25 cellular contexts compared by ENCODE assay signal in the genomic region with DNA sequence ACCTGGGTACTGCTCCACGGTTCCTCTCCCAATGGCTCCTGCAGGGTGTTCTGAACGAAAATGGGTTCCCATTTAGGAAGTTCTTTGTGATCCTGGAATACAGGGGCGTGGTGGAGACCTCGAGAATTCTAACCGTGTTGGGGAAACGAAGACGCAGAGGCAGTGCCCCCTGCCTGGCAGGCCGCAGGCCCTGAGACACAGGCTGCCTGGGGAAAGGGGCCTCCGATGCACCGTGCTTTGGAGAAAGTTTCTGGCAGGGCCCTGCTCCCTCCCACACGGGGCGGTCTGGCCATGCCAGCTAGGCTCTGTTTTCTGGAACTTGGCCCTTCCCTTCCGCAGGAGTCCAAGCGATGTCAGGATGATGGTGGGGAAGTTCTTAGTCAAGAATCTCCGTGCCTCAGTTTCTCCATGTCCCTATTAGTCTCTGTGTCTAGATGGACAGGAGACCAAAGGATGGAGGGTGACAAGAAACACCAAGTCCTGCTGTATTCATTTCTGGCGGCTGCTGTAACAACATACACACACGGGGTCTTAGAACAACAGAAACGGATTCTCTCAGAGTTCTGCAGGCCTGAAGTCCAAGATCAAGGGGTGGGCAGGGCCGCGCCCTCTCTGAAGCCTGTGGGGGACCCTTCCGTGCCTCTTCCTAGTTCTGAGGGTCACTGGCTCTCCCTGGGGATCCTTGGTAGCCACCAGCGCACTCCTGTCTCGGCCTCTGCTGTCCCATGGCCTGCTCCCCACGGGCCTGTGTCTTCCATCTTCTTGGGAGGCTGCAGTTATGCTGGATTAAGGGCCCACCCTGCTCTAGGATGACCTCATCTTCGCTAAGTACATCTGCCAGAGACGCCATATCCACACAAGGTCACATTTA.
"Had no signal": no experiment of that assay in that cellular context is flagged by ENCODE, and none has a peak within 500 bp of the region (broad histone marks: within the 10 kb centered on the region; RNA-seq: fewer than 3 reads in every experiment).

No MANE protein-coding gene starts in this region.

- H3K27me3 ChIP-seq: esophagus squamous epithelium, heart right ventricle, ovary, tibial nerve had no signal

- H3K27me3 Mint-ChIP-seq: activated CD4-positive, alpha-beta T cell treated with anti-CD3 and anti-CD28 coated beads for 36 hours; activated CD8-positive, alpha-beta memory T cell treated with anti-CD3 and anti-CD28 coated beads, Interleukin-2, amount 10 ng/mL, durations not matched to agents 7 days and 5 days; naive B cell; T-cell had no signal

- H3K36me3 Mint-ChIP-seq: activated CD8-positive, alpha-beta memory T cell treated with anti-CD3 and anti-CD28 coated beads, Interleukin-2, amount 10 ng/mL, durations not matched to agents 7 days and 5 days; naive B cell had no signal

- H3K9me3 ChIP-seq: esophagus squamous epithelium, heart right ventricle, ovary, prostate gland, tibial nerve had no signal

- DNase-seq: activated CD4-positive, alpha-beta T cell treated with anti-CD3 and anti-CD28 coated beads for 36 hours; activated CD4-positive, CD25-positive, alpha-beta regulatory T cell; activated CD8-positive, alpha-beta memory T cell treated with anti-CD3 and anti-CD28 coated beads, Interleukin-2, amount 10 ng/mL, durations not matched to agents 7 days and 5 days; activated CD8-positive, alpha-beta T cell treated with anti-CD3 and anti-CD28 coated beads, Interleukin-2, amount 10 ng/mL, durations not matched to agents 7 days and 5 days; activated gamma-delta T cell treated with Interleukin-2 at 50 U/mL for 16 hours; activated naive CD4-positive, alpha-beta T cell treated with anti-CD3 and anti-CD28 coated beads, Interleukin-2, amount 50 U/mL, for 16 hours; amniotic stem cell; central memory CD4-positive, alpha-beta T cell; dermis blood vessel endothelial cell; effector CD4-positive, alpha-beta T cell; esophagus squamous epithelium; foreskin melanocyte; naive B cell; nephron progenitor cell; retina; stimulated activated CD4-positive, alpha-beta T cell treated with anti-CD3 and anti-CD28 coated beads, Interleukin-1b, Interleukin-23, amount 100 ng/mL, for 48 hours; stimulated activated naive CD4-positive, alpha-beta T cell treated with Interleukin-2 at 50 U/mL for 16 hours; T-cell had no signal

- H3K4me3 Mint-ChIP-seq: activated CD4-positive, alpha-beta T cell treated with anti-CD3 and anti-CD28 coated beads for 36 hours; activated CD8-positive, alpha-beta memory T cell treated with anti-CD3 and anti-CD28 coated beads, Interleukin-2, amount 10 ng/mL, durations not matched to agents 7 days and 5 days; activated CD8-positive, alpha-beta T cell treated with anti-CD3 and anti-CD28 coated beads, Interleukin-2, amount 10 ng/mL, durations not matched to agents 7 days and 5 days; nephron progenitor cell; T-cell; T-helper 2 cell treated with Interferon-gamma antibody and Interleukin-4, amounts not matched to agents 5 μg/mL and 100 μg/mL, for 36 hours had no signal

- H3K36me3 ChIP-seq: heart right ventricle, ovary, prostate gland had no signal

- H3K4me3 ChIP-seq: esophagus squamous epithelium, heart right ventricle, ovary, prostate gland, smooth muscle cell, tibial nerve had no signal

- H3K9me3 Mint-ChIP-seq: naive B cell; nephron progenitor cell; T-cell; T-helper 2 cell treated with Interferon-gamma antibody and Interleukin-4, amounts not matched to agents 5 μg/mL and 100 μg/mL, for 36 hours had no signal

- H3K27ac ChIP-seq: epithelial cell of prostate, ovary, prostate gland, tibial nerve had no signal

- H3K27ac Mint-ChIP-seq: activated CD4-positive, alpha-beta T cell treated with anti-CD3 and anti-CD28 coated beads for 36 hours; activated CD8-positive, alpha-beta memory T cell treated with anti-CD3 and anti-CD28 coated beads, Interleukin-2, amount 10 ng/mL, durations not matched to agents 7 days and 5 days; activated CD8-positive, alpha-beta T cell treated with anti-CD3 and anti-CD28 coated beads, Interleukin-2, amount 10 ng/mL, durations not matched to agents 7 days and 5 days; nephron progenitor cell; T-cell; T-helper 2 cell treated with Interferon-gamma antibody and Interleukin-4, amounts not matched to agents 5 μg/mL and 100 μg/mL, for 36 hours had no signal

- H3K4me2 ChIP-seq: smooth muscle cell had no signal
